ENCODE assay signal across 23 cellular contexts in the genomic region with DNA sequence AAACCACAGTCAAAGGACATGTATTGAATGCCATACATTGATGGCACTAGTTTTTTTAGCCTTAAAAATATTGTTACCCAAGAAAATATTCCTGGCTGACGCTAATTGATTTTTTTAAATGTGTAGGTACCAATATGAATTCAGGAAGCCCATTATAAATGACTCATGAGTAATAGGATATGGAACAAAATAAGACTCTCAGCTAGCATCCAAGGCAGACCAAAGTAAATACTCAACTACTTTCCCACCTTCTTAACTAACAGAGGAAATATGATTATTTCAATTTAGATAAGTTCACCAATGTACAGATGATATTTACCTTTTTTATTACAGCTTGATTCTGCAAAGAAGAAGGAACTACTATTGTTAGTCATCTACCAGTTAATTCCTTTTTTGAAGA.
"Had no signal": no experiment of that assay in that cellular context is flagged by ENCODE, and none has a peak within 500 bp of the region (broad histone marks: within the 10 kb centered on the region; RNA-seq: fewer than 3 reads in every experiment).

No MANE protein-coding gene starts in this region.

- ATAC-seq: left colon; left lung; lower lobe of right lung; naive thymus-derived CD8-positive, alpha-beta T cell; pancreas; right cardiac atrium; sciatic nerve; stimulated activated memory B cell treated with anti-CD40 and anti-IgM and Interleukin-4, amounts not matched to agents 10 μg/mL and 1 μg/mL and 100 μg/mL, for 72 hours; stimulated activated naive CD8-positive, alpha-beta T cell treated with anti-CD3 and anti-CD28 coated beads, Interleukin-15, amount 100 ng/mL, for 72 hours had no signal

- DNase-seq: immature natural killer cell; kidney; left colon; left lung; lower lobe of right lung; mammary epithelial cell; mesenchymal stem cell; naive thymus-derived CD8-positive, alpha-beta T cell; nucleus accumbens; pancreas; posterior cingulate gyrus; retina; right cardiac atrium; stimulated activated CD4-positive, alpha-beta T cell treated with anti-CD3 and anti-CD28 coated beads, Interleukin-1b, Interleukin-23, amount 100 ng/mL, for 48 hours; stimulated activated CD4-positive, alpha-beta T cell treated with anti-CD3 and anti-CD28 coated beads, Interleukin-2, amount 100 ng/mL, for 48 hours; stimulated activated CD4-positive, alpha-beta T cell treated with anti-CD3 and anti-CD28 coated beads, Interleukin-4, amount 100 ng/mL, for 4 hours; stimulated activated CD8-positive, alpha-beta memory T cell treated with anti-CD3 and anti-CD28 coated beads, Interleukin-4, amount 100 ng/mL, for 48 hours; stimulated activated naive CD4-positive, alpha-beta T cell treated with Interleukin-2 at 50 U/mL for 16 hours; stimulated activated naive CD8-positive, alpha-beta T cell treated with anti-CD3 and anti-CD28 coated beads, Interleukin-15, amount 100 ng/mL, for 72 hours; substantia nigra; uterus had no signal

- FAIRE-seq: pancreas had no signal
